In the genomic region with DNA sequence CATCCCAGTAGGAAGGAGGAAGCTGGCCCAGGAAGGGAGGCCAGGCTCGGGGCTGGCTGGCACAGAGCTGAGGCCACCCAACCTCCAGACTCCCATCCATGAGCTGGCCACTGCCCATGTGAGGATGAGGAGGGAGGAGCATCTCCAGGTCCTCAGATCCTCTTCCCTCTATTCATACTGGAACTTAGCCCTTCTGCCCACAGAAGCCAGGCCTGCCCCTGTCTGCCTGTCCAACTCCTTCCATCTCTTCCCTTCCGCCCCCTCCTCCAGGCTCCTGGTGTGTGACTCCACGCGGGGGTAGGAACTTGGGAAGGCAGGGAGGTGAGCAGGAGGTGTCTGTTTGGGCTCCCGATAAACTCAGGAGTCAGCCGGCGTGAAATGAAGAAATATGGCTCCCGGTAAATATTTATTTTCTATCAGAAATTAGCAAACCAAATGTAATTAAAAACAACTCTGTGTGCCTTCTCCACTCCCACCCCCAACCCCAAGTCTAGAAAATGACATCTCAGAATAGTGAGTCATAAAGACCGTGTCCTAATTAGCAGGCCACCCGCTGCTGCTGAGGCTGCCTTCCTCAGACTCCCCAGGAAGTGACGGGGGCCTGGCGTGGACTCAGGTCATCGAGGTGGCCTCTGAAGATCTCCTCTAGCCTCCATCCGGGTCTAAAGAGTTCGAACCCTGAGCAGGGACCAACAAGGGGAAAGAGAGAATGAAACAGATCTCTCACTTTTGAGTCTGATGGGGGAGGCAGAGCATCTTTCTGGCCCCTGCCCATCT, we compare ENCODE assay signal across 14 cellular contexts.
DNase-seq lines count a peak whose midpoint lies in the region; ATAC-seq and TF ChIP-seq lines count a peak whose summit lies in the region.
"Had no signal": no experiment of that assay in that cellular context is flagged by ENCODE, and none has a peak within 500 bp of the region (broad histone marks: within the 10 kb centered on the region; RNA-seq: fewer than 3 reads in every experiment).

No MANE protein-coding gene starts in this region.

- H3K27me3 ChIP-seq in HCT116 (ENCODE audit: insufficient read depth, low read length) (no peaks in the 10 kb centered on the region), trophoblast cell (ENCODE audit: insufficient read depth, low read length) (no peaks in the 10 kb centered on the region)

- POLR2A ChIA-PET in HCT116 (lab: Charles Lee), result no interaction called here

- no peaks in the 10 kb centered on the region for H3K79me1 ChIP-seq in trophoblast cell (ENCODE audit: low read length)

- no peak overlapping the region for H4K12ac ChIP-seq in trophoblast cell (ENCODE audit: low read depth, low read length)

- TSS peak; percentile 32 for BruUV-seq in HCT116 (replicated peaks; lab: Mats Ljungman, UMichigan)

- no peak overlapping the region for H2BK12ac ChIP-seq in trophoblast cell (ENCODE audit: low read length)

- H3K79me2 ChIP-seq in HCT116 (ENCODE audit: insufficient read depth, low read length) (no peaks in the 10 kb centered on the region), trophoblast cell (ENCODE audit: control insufficient read depth, insufficient read depth, low read length, poor library complexity) (no peaks in the 10 kb centered on the region)

- TF ChIP-seq CTCF in AG09309 (IDR thresholded peaks at IDR 0.05; ENCODE audit: control insufficient read depth, insufficient read depth, low read depth, low read length, missing control alignments) (no peak), HCT116 (IDR thresholded peaks at IDR 0.05 in 2 of 3, conservative IDR thresholded peaks at IDR 0.05 in 1 of 3; ENCODE audit: borderline replicate concordance in 1 of 3, insufficient read depth in 1 of 3, low read depth in 2 of 3, low read length in 2 of 3) (no peak)

- H3K9ac ChIP-seq in HCT116 (ENCODE audit: low read length) (peak overlapping the region; percentile 32), trophoblast cell (ENCODE audit: low read length) (no peak overlapping the region)

- ATAC-seq in HCT116, result peak; percentile 82
- ATAC-seq in SK-N-SH treated with all-trans-retinoic acid at 6 μM for 48 hours, result peak; percentile 51
- no peak for ATAC-seq in GM21526 (IDR thresholded peaks at IDR 0.05; ENCODE audit: low FRiP score, unreplicated experiment)
- ATAC-seq: activated CD4-positive, CD25-positive, alpha-beta regulatory T cell treated with anti-CD3 and anti-CD28 coated beads, Interleukin-2, amount 50 U/mL, for 24 hours had no signal

- H2BK5ac ChIP-seq in trophoblast cell (ENCODE audit: low read depth, low read length, poor library complexity), result no peak overlapping the region

- H3K23ac ChIP-seq in trophoblast cell (ENCODE audit: low read length), result no peak overlapping the region

- no CpG with 5 or more reads among the region's 15 CpGs for WGBS in trophoblast cell (ENCODE audit: extremely low coverage, insufficient coverage, insufficient read length)

- no peak overlapping the region for H3K14ac ChIP-seq in trophoblast cell (ENCODE audit: low read length)

- no peak overlapping the region for H4K91ac ChIP-seq in trophoblast cell (ENCODE audit: low read depth, low read length)

- H3K9me3 ChIP-seq in HCT116 (ENCODE audit: control insufficient read depth in 1 of 2, insufficient read depth in 1 of 2, low read depth in 1 of 2, low read length in 2 of 2) (no peaks in the 10 kb centered on the region), trophoblast cell (ENCODE audit: insufficient read depth, low read depth, low read length) (no peaks in the 10 kb centered on the region)

- no peaks in the 10 kb centered on the region for H3K9me2 ChIP-seq in HCT116 (ENCODE audit: insufficient read depth)

- no peak for TF ChIP-seq RAD21 in HCT116 (IDR thresholded peaks at IDR 0.05; ENCODE audit: low read depth)

- peak overlapping the region; percentile 77 for H2AFZ ChIP-seq in HCT116 (ENCODE audit: low read depth, low read length, poor library complexity, severe bottlenecking)
- no peak overlapping the region for H2AFZ ChIP-seq in trophoblast cell (ENCODE audit: insufficient read depth, low read length, poor library complexity)

- no peak overlapping the region for H3K4ac ChIP-seq in trophoblast cell (ENCODE audit: low read depth, low read length)

- H3K4me2 ChIP-seq in HCT116 (ENCODE audit: low read length) (peak overlapping the region; percentile 83), trophoblast cell (ENCODE audit: low read length) (no peak overlapping the region)

- H4K8ac ChIP-seq in trophoblast cell (ENCODE audit: low read depth, low read length), result no peak overlapping the region

- H2AK5ac ChIP-seq in trophoblast cell (ENCODE audit: low read length), result no peak overlapping the region

- H3K4me3 ChIP-seq in AG09309 (ENCODE audit: control insufficient read depth, low read depth, low read length) (no peak overlapping the region), HCT116 (replicated peaks in 1 of 2; ENCODE audit: low read depth in 1 of 2, low read length in 2 of 2) (peak overlapping the region in 1 of 2 experiments; percentile 41; a peak in 3 of 4 replicates), trophoblast cell (ENCODE audit: low read depth, low read length) (no peak overlapping the region)

- RAD21 ChIA-PET in HCT116 (lab: Charles Lee; ENCODE audit: low non-redundant PET in 1 of 2, low total read pairs in 2 of 2, uncharacterized antibody in 2 of 2, unreplicated experiment in 2 of 2), result no interaction called here

- peaks cover 20 to 53% of the 10 kb centered on the region in 2 experiments for H3K4me1 ChIP-seq in HCT116 (ENCODE audit: control insufficient read depth in 1 of 2, insufficient read depth in 2 of 2, low read length in 2 of 2)
- peaks cover 0 to 2% of the 10 kb centered on the region in 2 experiments for H3K4me1 ChIP-seq in trophoblast cell (ENCODE audit: control insufficient read depth in 1 of 2, insufficient read depth in 2 of 2, low read length in 2 of 2)

- CTCF ChIA-PET in HCT116 (lab: Charles Lee), result no interaction called here

- no peak for TF ChIP-seq POLR2A in HCT116 (IDR thresholded peaks at IDR 0.05; ENCODE audit: borderline replicate concordance, extremely low read depth, insufficient read depth, insufficient read length)

- peak; percentile 20 for DNase-seq in AG09309 (ENCODE audit: low read depth)
- DNase-seq in HCT116 (ENCODE audit: low read depth, low spot score), result peak; percentile 52
- peak; percentile 23 for DNase-seq in fibroblast of peridontal ligament (ENCODE audit: extremely low read depth)
- no peak for DNase-seq in trophoblast cell
- DNase-seq in hippocampal formation (lab: John Stamatoyannopoulos, UW), result no peak
- no peak for DNase-seq in epidermal melanocyte (ENCODE audit: insufficient read length, low spot score)
- DNase-seq: activated T-cell treated with anti-CD3 and anti-CD28 coated beads for 4 hours, glutamatergic neuron, NCI-H1930, NCI-H526 had no signal

- no peak overlapping the region for H2BK120ac ChIP-seq in trophoblast cell (ENCODE audit: insufficient read depth, low read length, poor library complexity)

- H3K18ac ChIP-seq in trophoblast cell (ENCODE audit: low read length), result no peak overlapping the region

- intact Hi-C loops in HCT116 (cut with micrococcal nuclease), result no loop called here

- H3K27ac ChIP-seq in HCT116 (ENCODE audit: low read depth, low read length), result peak overlapping the region; percentile 27
- H3K27ac ChIP-seq in trophoblast cell (ENCODE audit: low read depth, low read length), result no peak overlapping the region
- H3K27ac ChIP-seq: RWPE1 had no signal

- no peaks in the 10 kb centered on the region for H3K36me3 ChIP-seq in HCT116 (ENCODE audit: control insufficient read depth in 1 of 2, insufficient read depth in 2 of 2, low read length in 2 of 2)
- H3K36me3 ChIP-seq in trophoblast cell (ENCODE audit: control insufficient read depth in 1 of 2, insufficient read depth in 2 of 2, low read length in 2 of 2), result no peaks in the 10 kb centered on the region

- H4K20me1 ChIP-seq in HCT116 (ENCODE audit: insufficient read depth), result no peaks in the 10 kb centered on the region

TF ChIP-seq in HCT116, 20 proteins besides CTCF, POLR2A, EP300 and RAD21 (continues in another document):
- TF ChIP-seq SIN3A (IDR thresholded peaks at IDR 0.05; ENCODE audit: low read depth), result no peak
- TF ChIP-seq CBX3 (IDR thresholded peaks at IDR 0.05; ENCODE audit: low read depth), result 0 out of 2 replicates have a peak, but pooled peaks have one; percentile 23
- TF ChIP-seq ELF1 (IDR thresholded peaks at IDR 0.05; ENCODE audit: borderline replicate concordance, low read depth), result no peak
- no peak for TF ChIP-seq YY1 (IDR thresholded peaks at IDR 0.05; ENCODE audit: extremely low read depth, insufficient replicate concordance, low read depth, low read length)
- no peak for TF ChIP-seq ZFX (IDR thresholded peaks at IDR 0.05)
- TF ChIP-seq EZH2 (IDR thresholded peaks at IDR 0.05), result no peak
- peak; percentile 39; the same call in 1 of the 2 replicates for TF ChIP-seq POLR2AphosphoS5 (IDR thresholded peaks at IDR 0.05; ENCODE audit: low read depth, low read length)
- no peak for TF ChIP-seq SRF (IDR thresholded peaks at IDR 0.05; ENCODE audit: low read depth)
- peak; percentile 66 for TF ChIP-seq SP1 (IDR thresholded peaks at IDR 0.05; ENCODE audit: low read depth)
- no peak for TF ChIP-seq EZH2phosphoT487 (IDR thresholded peaks at IDR 0.05; ENCODE audit: borderline replicate concordance)

TF ChIP-seq in SK-N-SH treated with all-trans-retinoic acid at 6 μM for 48 hours, 23 proteins besides CTCF, POLR2A, EP300 and RAD21:
- TF ChIP-seq TCF4 (CRISPR knock-in tag; IDR thresholded peaks at IDR 0.05; ENCODE audit: borderline replicate concordance), result no peak
- TF ChIP-seq ZNF565 (CRISPR knock-in tag; conservative IDR thresholded peaks at IDR 0.05; ENCODE audit: low read depth), result no peak

Comparison
In these comparisons a context has a peak if more than half of its experiments do, and no peak if none do; other contexts are left out.
1. DNase-seq: peak in AG09309 (single experiment), HCT116 (single experiment) and fibroblast of peridontal ligament (single experiment); none in trophoblast cell (0 of 2), hippocampal formation (0 of 2) and epidermal melanocyte (single experiment).